ENCODE assay signal across 8 cellular contexts in genomic region chr2:231228223-231228622, GRCh38. TPM values are rescaled to one million over a fixed set of nuclear protein-coding genes. Genes with fewer than 3 reads are reported as not detected.
DNase-seq lines count a peak whose midpoint lies in the region; ATAC-seq and TF ChIP-seq lines count a peak whose summit lies in the region.

No MANE protein-coding gene starts in this region.

- ATAC-seq in GM21360 (IDR thresholded peaks at IDR 0.05; ENCODE audit: unreplicated experiment), result peak; percentile 79
- ATAC-seq in HG03432 (IDR thresholded peaks at IDR 0.05; ENCODE audit: unreplicated experiment), result peak; percentile 87

- no peaks in the 10 kb centered on the region for H3K27me3 Mint-ChIP-seq in Calu3 (ENCODE audit: unreplicated experiment)

- peak overlapping the region in 3 of 4 donors; percentile 59 to 71 (median 68) for H3K27ac ChIP-seq in esophagus squamous epithelium
- H3K27ac ChIP-seq in ascending aorta, result peak overlapping the region in 1 of 2 donors; percentile 8
- H3K27ac ChIP-seq in breast epithelium, result no peak overlapping the region

- 85 to 98% methylated on average over 7 to 8 of the region's 9 CpGs for WGBS in esophagus squamous epithelium, 2 donors

- peak; percentile 60 for DNase-seq in ELF-1 (ENCODE audit: low read depth, low spot score)
- DNase-seq in esophagus squamous epithelium (lab: John Stamatoyannopoulos, UW), result no peak
- no peak for DNase-seq in ascending aorta (ENCODE audit: low spot score in 2 of 2)
- no peak for DNase-seq in Calu3
- DNase-seq in foreskin melanocyte, result no peak
- no peak for DNase-seq in breast epithelium (ENCODE audit: low spot score in 2 of 2)

- H3K36me3 Mint-ChIP-seq in Calu3 (ENCODE audit: insufficient read depth, unreplicated experiment), result no peaks in the 10 kb centered on the region

- BruUV-seq in Calu3 (replicated peaks; lab: Mats Ljungman, UMichigan), result no TSS peak

- intact Hi-C loops in esophagus squamous epithelium (cut with DNase I) (loop anchor here (10.0 kb wide), 1 partner anchor 167 kb away; the partner anchor contains the start of gene B3GNT7), ascending aorta (cut with DNase I) (loop anchor here (5.0 kb wide), 3 partner anchors 126 to 224 kb away; no protein-coding TSS in a partner anchor), Calu3 (cut with micrococcal nuclease; ENCODE audit: unreplicated experiment) (loop anchor here (5.0 kb wide), 1 partner anchor 69 kb away; no protein-coding TSS in a partner anchor), breast epithelium (cut with DNase I; ENCODE audit: low total_unique reads) (no loop called here)

- H3K4me1 Mint-ChIP-seq in Calu3 (ENCODE audit: low read depth, unreplicated experiment), result peaks cover 23% of the 10 kb centered on the region

- H3K27ac Mint-ChIP-seq in Calu3 (ENCODE audit: unreplicated experiment), result no peak overlapping the region

- TF ChIP-seq CTCF in esophagus squamous epithelium (IDR thresholded peaks at IDR 0.05) (no peak), ascending aorta (IDR thresholded peaks at IDR 0.05) (no peak), Calu3 (IDR thresholded peaks at IDR 0.05; ENCODE audit: unreplicated experiment) (no peak), breast epithelium (IDR thresholded peaks at IDR 0.05) (no peak)

- CTCF ChIA-PET in Calu3 (lab: Charles Lee), result interaction anchor here (0.7 to 2.9 kb wide), 5 partner anchors 10 to 224 kb away, joined by 3 to 22 read pairs (median 3); no protein-coding TSS in a partner anchor

- H3K9me3 ChIP-seq in esophagus squamous epithelium (no peaks in the 10 kb centered on the region), ascending aorta (no peaks in the 10 kb centered on the region), breast epithelium (no peaks in the 10 kb centered on the region)

- H3K4me3 ChIP-seq in esophagus squamous epithelium, result no peak overlapping the region
- no peak overlapping the region for H3K4me3 ChIP-seq in ascending aorta
- no peak overlapping the region for H3K4me3 ChIP-seq in breast epithelium

- H3K9me3 Mint-ChIP-seq in Calu3 (ENCODE audit: low read depth, unreplicated experiment), result no peaks in the 10 kb centered on the region

- no peaks in the 10 kb centered on the region for H3K27me3 ChIP-seq in esophagus squamous epithelium
- H3K27me3 ChIP-seq in ascending aorta, result no peaks in the 10 kb centered on the region
- no peaks in the 10 kb centered on the region for H3K27me3 ChIP-seq in breast epithelium

- peaks cover 0 to 17% (median 4%) of the 10 kb centered on the region in 3 donors for H3K4me1 ChIP-seq in esophagus squamous epithelium
- peaks cover 0 to 5% of the 10 kb centered on the region in 2 donors for H3K4me1 ChIP-seq in ascending aorta
- peaks cover 0 to 5% of the 10 kb centered on the region in 2 donors for H3K4me1 ChIP-seq in breast epithelium

- no peak overlapping the region for H3K4me3 Mint-ChIP-seq in Calu3 (ENCODE audit: low read depth, unreplicated experiment)

- H3K36me3 ChIP-seq in esophagus squamous epithelium (no peaks in the 10 kb centered on the region), ascending aorta (no peaks in the 10 kb centered on the region), breast epithelium (no peaks in the 10 kb centered on the region)

- TF ChIP-seq POLR2A in esophagus squamous epithelium (IDR thresholded peaks at IDR 0.05), result no peak
- no peak for TF ChIP-seq POLR2A in breast epithelium (IDR thresholded peaks at IDR 0.05)

RNA-seq across cellular contexts. Expression of gene ARMC9, which starts 29.8 kb away (rescaled TPM):
- total RNA-seq in esophagus squamous epithelium, result 10 to 100 TPM in 1 of 4 donors, 1 to 10 TPM in 3; 2.1 to 13.9 (median 3.9) TPM
- 3.3 TPM for total RNA-seq in ascending aorta
- total RNA-seq in Calu3 (2022), result 12.8 and 13.6 TPM in 2 replicates
- 10 to 100 TPM in 2 of 3 donors, 1 to 10 TPM in 1; 4.0 to 20.8 (median 18.0) TPM for total RNA-seq in breast epithelium

Comparison
In these comparisons a context has a peak if more than half of its experiments do, and no peak if none do; other contexts are left out.
1. H3K27ac ChIP-seq: peak in esophagus squamous epithelium (3 of 4); none in breast epithelium (0 of 2).